Comparison of ENCODE assay signal across 9 cellular contexts in the genomic region with DNA sequence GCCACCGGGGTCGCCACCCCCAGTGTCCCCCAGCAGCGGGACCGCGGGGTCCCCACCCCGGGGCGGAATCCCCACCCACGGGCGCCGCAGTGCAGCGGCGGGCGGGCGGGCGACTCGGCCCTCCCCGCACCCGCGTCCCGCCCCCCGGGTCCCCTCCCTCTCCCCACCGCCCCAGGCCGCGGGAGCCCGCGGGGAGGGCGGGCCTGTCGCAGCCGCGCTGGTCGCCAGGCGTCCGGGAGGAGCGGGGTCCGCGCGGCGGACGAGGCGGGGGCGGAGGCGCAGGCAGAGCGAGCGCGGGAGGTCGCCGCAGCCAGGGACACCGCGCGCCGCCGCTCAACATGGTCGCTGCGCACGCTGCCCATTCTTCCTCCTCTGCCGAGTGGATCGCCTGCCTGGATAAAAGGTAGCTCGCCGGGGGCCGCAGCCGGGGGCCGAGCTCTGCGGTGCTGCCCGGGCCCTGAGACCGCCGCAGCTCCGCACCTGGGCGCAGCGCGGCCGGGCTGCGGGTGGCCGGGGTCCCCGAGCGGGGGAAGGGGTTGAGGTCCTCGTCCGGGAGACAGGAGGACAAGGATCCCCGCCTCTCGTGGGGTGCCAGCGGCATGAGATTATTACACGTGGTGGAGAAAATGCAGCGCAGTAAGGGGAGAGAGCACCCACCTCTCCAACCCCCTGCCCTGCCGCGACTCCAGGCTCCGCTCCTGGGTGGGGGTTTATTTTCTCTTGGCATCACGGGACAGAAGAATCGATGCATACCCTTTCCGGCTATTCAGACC. TPM values are rescaled to one million over a fixed set of nuclear protein-coding genes. Genes with fewer than 3 reads are reported as not detected.
DNase-seq lines count a peak whose midpoint lies in the region; ATAC-seq and TF ChIP-seq lines count a peak whose summit lies in the region.
"Had no signal": no experiment of that assay in that cellular context is flagged by ENCODE, and none has a peak within 500 bp of the region (broad histone marks: within the 10 kb centered on the region; RNA-seq: fewer than 3 reads in every experiment).

A gene (plus strand): TSS at position 200 of the 773 bp plus-strand sequence. CDS start 139 bp downstream, at position 339.

- H3K27me3 ChIP-seq in HUES64 (ENCODE audit: insufficient read depth, low read length) = peaks cover 45% of the 10 kb centered on the region
- peaks cover 5% of the 10 kb centered on the region for H3K27me3 ChIP-seq in brain microvascular endothelial cell (replicated peaks)
- peaks cover 16% of the 10 kb centered on the region for H3K27me3 ChIP-seq in kidney epithelial cell (ENCODE audit: control insufficient read depth, insufficient read depth, low read length)
- H3K27me3 ChIP-seq in suprapubic skin = peaks cover 16% of the 10 kb centered on the region

- H3K36me3 Mint-ChIP-seq in CD14-positive monocyte = no peaks in the 10 kb centered on the region

- H3K9me3 Mint-ChIP-seq in CD14-positive monocyte = peaks cover 0 to 13% (median 6%) of the 10 kb centered on the region in 7 donors

- H3K27ac ChIP-seq in HUES64 (ENCODE audit: low read depth, low read length) = no peak within 1 kb of the TSS
- H3K27ac ChIP-seq in brain microvascular endothelial cell = no peak within 1 kb of the TSS
- peak within 1 kb of the TSS; percentile 16 for H3K27ac ChIP-seq in suprapubic skin
- H3K27ac ChIP-seq: epithelial cell of prostate had no signal

- no peak for ATAC-seq in HG03565 (IDR thresholded peaks at IDR 0.05; ENCODE audit: unreplicated experiment)

- H3K4me1 ChIP-seq in HUES64 (ENCODE audit: insufficient read depth, low read length) = peaks cover 4% of the 10 kb centered on the region; the same call in 1 of the 2 replicates
- peaks cover 19% of the 10 kb centered on the region for H3K4me1 ChIP-seq in suprapubic skin

- TF ChIP-seq EP300 in suprapubic skin (IDR thresholded peaks at IDR 0.05) = no peak

- peak within 1 kb of the TSS in 1 of 7 donors; percentile 14 for H3K27ac Mint-ChIP-seq in CD14-positive monocyte

- H3K27me3 Mint-ChIP-seq in CD14-positive monocyte (ENCODE audit: low read depth in 3 of 3) = peaks cover 45 to 66% (median 54%) of the 10 kb centered on the region in 3 donors

- DNase-seq in CD14-positive monocyte (ENCODE audit: low spot score) (no peak), brain microvascular endothelial cell (no peak), kidney epithelial cell (ENCODE audit: low read depth) (no peak), suprapubic skin (ENCODE audit: low spot score in 2 of 2) (no peak), NCI-H1930 (lab: John Stamatoyannopoulos, UW) (no peak), pons (ENCODE audit: low spot score) (no peak)

- peak within 1 kb of the TSS; percentile 20 to 84 for H3K4me3 Mint-ChIP-seq in CD14-positive monocyte

- TF ChIP-seq POLR2A in suprapubic skin (IDR thresholded peaks at IDR 0.05) = no peak

- TF ChIP-seq CTCF in CD14-positive monocyte (IDR thresholded peaks at IDR 0.05) (no peak), brain microvascular endothelial cell (IDR thresholded peaks at IDR 0.05; ENCODE audit: low read depth, low read length, missing control alignments) (no peak), kidney epithelial cell (IDR thresholded peaks at IDR 0.05; ENCODE audit: insufficient read depth, low read length, poor library complexity, severe bottlenecking) (no peak), suprapubic skin (IDR thresholded peaks at IDR 0.05) (no peak)

- peaks cover 10% of the 10 kb centered on the region for H3K4me1 Mint-ChIP-seq in CD14-positive monocyte

- peak within 1 kb of the TSS; percentile 65 for H3K4me3 ChIP-seq in HUES64 (ENCODE audit: low read length)
- peak within 1 kb of the TSS; percentile 48 for H3K4me3 ChIP-seq in brain microvascular endothelial cell (ENCODE audit: low read depth, low read length)
- H3K4me3 ChIP-seq in kidney epithelial cell (ENCODE audit: low read depth, low read length) = peak within 1 kb of the TSS; percentile 38
- peak within 1 kb of the TSS; percentile 66 for H3K4me3 ChIP-seq in suprapubic skin

- no peaks in the 10 kb centered on the region for H3K9me3 ChIP-seq in HUES64 (ENCODE audit: insufficient read depth, low read depth, low read length)
- H3K9me3 ChIP-seq in suprapubic skin = no peaks in the 10 kb centered on the region

- in situ Hi-C loops in brain microvascular endothelial cell (cut with HindIII; ENCODE audit: low pct_ligation_motif_present, low sequenced_read_pairs) = no loop called here

- intact Hi-C loops in CD14-positive monocyte (cut with micrococcal nuclease) = no loop called here

- H3K36me3 ChIP-seq in HUES64 (ENCODE audit: insufficient read depth, low read length) (no peaks in the 10 kb centered on the region), brain microvascular endothelial cell (replicated peaks) (no peaks in the 10 kb centered on the region), kidney epithelial cell (ENCODE audit: control insufficient read depth, insufficient read depth, low read length) (no peaks in the 10 kb centered on the region), suprapubic skin (no peaks in the 10 kb centered on the region)

- 1% methylated on average over 82 of the region's 88 CpGs for WGBS in HUES64
- 5% methylated on average over 3 of the region's 88 CpGs for WGBS in suprapubic skin

- peak within 1 kb of the TSS; percentile 60 for H3K9ac ChIP-seq in HUES64 (ENCODE audit: low read depth, low read length)

RNA-seq across cellular contexts. Expression of the gene that starts here (rescaled TPM):
- not detected for polyA plus RNA-seq in CD14-positive monocyte
- polyA plus RNA-seq in HUES64 (2013, experiment 1 of 2) = 1.2 TPM
- 1.5 TPM for polyA plus RNA-seq in HUES64 (2013, experiment 2 of 2)
- total RNA-seq in kidney epithelial cell = 0.71 and 1.0 TPM in 2 replicates
- 10 to 100 TPM; 19.9 to 49.5 (median 27.5) TPM for total RNA-seq in suprapubic skin

Comparison
In these comparisons a context has a peak if more than half of its experiments do, and no peak if none do; other contexts are left out.
1. RNA of the gene that starts here (total RNA-seq): 19.9 to 49.5 TPM in suprapubic skin; 0.71 to 1.0 TPM in kidney epithelial cell; every median in the first group is over 10 times any median in the second.
2. Peak in every context shown above with its lines, with median percentiles within 50 percentile points of each other: H3K4me3 ChIP-seq.